ENCODE assay signal across 8 cellular contexts in genomic region chr22:37196539-37197450, GRCh38. TPM values are rescaled to one million over a fixed set of nuclear protein-coding genes. Genes with fewer than 3 reads are reported as not detected.
DNase-seq lines count a peak whose midpoint lies in the region; ATAC-seq and TF ChIP-seq lines count a peak whose summit lies in the region.

No MANE protein-coding gene starts in this region.

- no peak for TF ChIP-seq POLR2A in uterus (IDR thresholded peaks at IDR 0.05)

- WGBS in lung, 2 donors: 58 to 74% methylated on average over 14 of the region's 14 CpGs

- DNase-seq in A673 (ENCODE audit: low spot score) (peak; percentile 17), choroid plexus epithelial cell (ENCODE audit: low read depth) (peak; percentile 77), lung (ENCODE audit: low spot score) (peak; percentile 84), uterus (peak; percentile 90 to 94), NCI-H748 treated with DMSO at 0.1 percent for 48 hours (lab: John Stamatoyannopoulos, UW) (no peak)
- DNase-seq in effector CD8-positive, alpha-beta T cell (lab: John Stamatoyannopoulos, UW): no peak

- TF ChIP-seq CTCF in A673 (conservative IDR thresholded peaks at IDR 0.05; ENCODE audit: low read depth, low read length): no peak
- peak; percentile 25 for TF ChIP-seq CTCF in choroid plexus epithelial cell (conservative IDR thresholded peaks at IDR 0.05; ENCODE audit: low read depth, low read length)
- TF ChIP-seq CTCF in lung (IDR thresholded peaks at IDR 0.05; ENCODE audit: control extremely low read depth, extremely low read depth): no peak
- peak; percentile 9 to 30 (median 18) for TF ChIP-seq CTCF in uterus (IDR thresholded peaks at IDR 0.05)

- no TSS peak for BruUV-seq in A673 (replicated peaks; lab: Mats Ljungman, UMichigan)

- no peaks in the 10 kb centered on the region for H3K36me3 ChIP-seq in A673 (ENCODE audit: insufficient read depth, low read length, poor library complexity, severe bottlenecking)
- no peaks in the 10 kb centered on the region for H3K36me3 ChIP-seq in HUES6 (ENCODE audit: control insufficient read depth, insufficient read depth, low read length)
- no peaks in the 10 kb centered on the region for H3K36me3 ChIP-seq in lung (ENCODE audit: control insufficient read depth in 2 of 2, insufficient read depth in 2 of 2, low read length in 2 of 2)
- no peaks in the 10 kb centered on the region for H3K36me3 ChIP-seq in uterus

- POLR2A ChIA-PET in A673 (lab: Charles Lee; ENCODE audit: low non-redundant PET): no interaction called here

- H3K27ac ChIP-seq in A673 (ENCODE audit: low read depth, low read length, poor library complexity, severe bottlenecking) (no peak overlapping the region), HUES6 (ENCODE audit: low read depth, low read length) (no peak overlapping the region), lung (ENCODE audit: low read depth in 1 of 2, low read length in 1 of 2) (peak overlapping the region; percentile 68 to 71), uterus (peak overlapping the region; percentile 96 to 97)

- intact Hi-C loops in A673 (cut with micrococcal nuclease; ENCODE audit: unreplicated experiment) (loop anchor here (5.0 kb wide), 1 partner anchor 119 kb away; no protein-coding TSS in a partner anchor), uterus (cut with DNase I; ENCODE audit: low total_unique reads) (no loop called here)

- no peak overlapping the region for H3K4me3 ChIP-seq in A673 (ENCODE audit: low read depth, low read length, poor library complexity, severe bottlenecking)
- H3K4me3 ChIP-seq in HUES6 (ENCODE audit: low read depth, low read length): peak overlapping the region; percentile 10; the same call in 1 of the 2 replicates
- no peak overlapping the region for H3K4me3 ChIP-seq in choroid plexus epithelial cell (ENCODE audit: low read depth, low read length)
- no peak overlapping the region for H3K4me3 ChIP-seq in lung
- no peak overlapping the region for H3K4me3 ChIP-seq in uterus

- CTCF ChIA-PET in A673 (lab: Charles Lee): interaction anchor here (1.5 kb wide), 1 partner anchor 9 kb away, joined by 3 read pairs; the partner anchor contains the start of gene C1QTNF6

- H3K9me3 ChIP-seq in A673 (ENCODE audit: low read depth, low read length, poor library complexity, severe bottlenecking): peaks cover 8% of the 10 kb centered on the region
- peaks cover 14% of the 10 kb centered on the region for H3K9me3 ChIP-seq in HUES6 (ENCODE audit: control insufficient read depth, insufficient read depth, low read depth, low read length)
- no peaks in the 10 kb centered on the region for H3K9me3 ChIP-seq in lung (ENCODE audit: control insufficient read depth in 2 of 2, insufficient read depth in 1 of 2, low read length in 1 of 2)
- H3K9me3 ChIP-seq in uterus: no peaks in the 10 kb centered on the region

- H3K4me1 ChIP-seq in A673 (ENCODE audit: insufficient read depth, low read length, poor library complexity, severe bottlenecking) (peaks cover 15% of the 10 kb centered on the region), HUES6 (ENCODE audit: control insufficient read depth, insufficient read depth, low read length) (peaks cover 28% of the 10 kb centered on the region), lung (ENCODE audit: control insufficient read depth in 2 of 2, insufficient read depth in 2 of 2, low read length in 2 of 2) (peaks cover 16 to 17% of the 10 kb centered on the region in 2 donors), uterus (peaks cover 25 to 30% of the 10 kb centered on the region in 2 donors)

- ATAC-seq in lung (ENCODE audit: insufficient read depth, low FRiP score): no peak
- ATAC-seq in GM18868 (IDR thresholded peaks at IDR 0.05; ENCODE audit: unreplicated experiment): no peak

- no peaks in the 10 kb centered on the region for H3K27me3 ChIP-seq in A673 (replicated peaks; ENCODE audit: insufficient read depth, low read depth, low read length, poor library complexity)
- H3K27me3 ChIP-seq in HUES6 (ENCODE audit: control insufficient read depth, insufficient read depth, low read length): no peaks in the 10 kb centered on the region
- no peaks in the 10 kb centered on the region for H3K27me3 ChIP-seq in lung (ENCODE audit: control insufficient read depth, insufficient read depth)
- H3K27me3 ChIP-seq in uterus: no peaks in the 10 kb centered on the region

- peak overlapping the region; percentile 57 for H3K9ac ChIP-seq in HUES6 (ENCODE audit: low read length)

RNA-seq across cellular contexts. Expression of gene C1QTNF6, which starts 8.7 kb away (rescaled TPM):
- total RNA-seq in A673 (2021): 6.3 and 8.6 TPM in 2 replicates
- total RNA-seq in lung: 10 to 100 TPM in 1 of 2 donors, 1 to 10 TPM in 1; 4.4 to 14.0 TPM
- polyA plus RNA-seq in lung: 1 to 10 TPM; 3.8 to 4.3 TPM
- 10 to 100 TPM in 1 of 4 donors, 1 to 10 TPM in 2, under 1 TPM in 1; 0.29 to 16.0 (median 3.1) TPM for total RNA-seq in uterus

RNA-seq across cellular contexts. Expression of gene SSTR3, which starts 15.5 kb away (rescaled TPM):
- total RNA-seq in A673 (2021) (not detected in 2 replicates), lung (under 1 TPM; 0.09 to 0.11 TPM), uterus (1 to 10 TPM in 2 of 4 donors, under 1 TPM in 1, not detected in 1; under 0.01 to 5.8 (median 3.1) TPM)
- polyA plus RNA-seq in lung: under 1 TPM; 0.04 to 0.87 TPM

RNA-seq across cellular contexts. Expression of gene IL2RB, which starts 47.1 kb away (rescaled TPM):
- total RNA-seq in A673 (2021): 0.97 and 1.5 TPM in 2 replicates
- 1 to 10 TPM; 3.8 to 5.9 TPM for total RNA-seq in lung
- polyA plus RNA-seq in lung: 1 to 10 TPM; 1.0 to 4.1 TPM
- 1 to 10 TPM in 1 of 4 donors, under 1 TPM in 1, not detected in 2; 0.48 to 1.6 TPM for total RNA-seq in uterus

RNA-seq across cellular contexts. Expression of gene RAC2, which starts 47.3 kb away (rescaled TPM):
- total RNA-seq in A673 (2021) (4.0 and 5.8 TPM in 2 replicates), lung (10 to 100 TPM; 16.7 to 81.6 TPM), uterus (1 to 10 TPM; 2.4 to 6.7 (median 4.5) TPM)
- 100 to 1,000 TPM in 1 of 2 donors, 10 to 100 TPM in 1; 28.9 to 217 TPM for polyA plus RNA-seq in lung

Comparison
In these comparisons a context has a peak if more than half of its experiments do, and no peak if none do; other contexts are left out.
1. DNase-seq: peak in A673 (single experiment), choroid plexus epithelial cell (single experiment), lung (single experiment) and uterus (2 of 2); none in effector CD8-positive, alpha-beta T cell (single experiment) and NCI-H748 treated with DMSO at 0.1 percent for 48 hours (single experiment).
2. H3K27ac ChIP-seq: peak in lung (2 of 2) and uterus (2 of 2); none in A673 (single experiment) and HUES6 (single experiment).
3. CTCF ChIP-seq: peak in choroid plexus epithelial cell (single experiment) and uterus (4 of 4); none in A673 (single experiment) and lung (single experiment).